In genomic region chr12:85993746-85994145, GRCh38 we compare ENCODE assay signal across 29 cellular contexts.
"Had no signal": no experiment of that assay in that cellular context is flagged by ENCODE, and none has a peak within 500 bp of the region (broad histone marks: within the 10 kb centered on the region; RNA-seq: fewer than 3 reads in every experiment).

No MANE protein-coding gene starts in this region.

- H3K4me1 Mint-ChIP-seq: memory B cell had no signal

- DNase-seq: dermis blood vessel endothelial cell; dorsolateral prefrontal cortex; effector CD4-positive, alpha-beta T cell; effector memory CD4-positive, alpha-beta T cell; erythroblast; esophagus squamous epithelium; foreskin fibroblast; foreskin melanocyte; gastrocnemius medialis; glutamatergic neuron; head of caudate nucleus; heart right ventricle; hippocampal formation; kidney glomerular epithelial cell; left colon; left ventricle myocardium inferior; mammary epithelial cell; mesendoderm; midbrain had no signal

- H3K27me3 ChIP-seq: dorsolateral prefrontal cortex, esophagus squamous epithelium, gastrocnemius medialis, heart right ventricle had no signal

- H3K27ac ChIP-seq: coronary artery, dorsolateral prefrontal cortex, epithelial cell of prostate, esophagus squamous epithelium, gastrocnemius medialis, heart right ventricle, left ventricle myocardium inferior had no signal

- H3K4me3 Mint-ChIP-seq: memory B cell had no signal

- H3K4me1 ChIP-seq: esophagus squamous epithelium, gastrocnemius medialis, heart right ventricle, left ventricle myocardium inferior had no signal

- FAIRE-seq: colon, endometrium, islet of Langerhans, keratinocyte had no signal

- ATAC-seq: esophagus mucosa, gastrocnemius medialis, heart right ventricle, left colon, left lobe of liver had no signal

- H3K27me3 Mint-ChIP-seq: memory B cell had no signal

- H3K9me3 ChIP-seq: gastrocnemius medialis had no signal

- H3K4me3 ChIP-seq: coronary artery, dorsolateral prefrontal cortex, esophagus squamous epithelium, gastrocnemius medialis, heart right ventricle, left ventricle myocardium inferior, lung had no signal

- H3K36me3 ChIP-seq: esophagus squamous epithelium, gastrocnemius medialis, heart right ventricle, left ventricle myocardium inferior had no signal

- H3K27ac Mint-ChIP-seq: memory B cell had no signal
